1 cellular context compared by ENCODE assay signal in genomic region chr2:3518496-3519254, GRCh38.
TF ChIP-seq lines count a peak whose summit lies in the region.

No MANE protein-coding gene starts in this region.

TF ChIP-seq in H1, 55 proteins besides CTCF, POLR2A, EP300 and RAD21:
- TF ChIP-seq BRCA1 (IDR thresholded peaks at IDR 0.05; ENCODE audit: low read depth, low read length) (no peak), GABPA (IDR thresholded peaks at IDR 0.05; ENCODE audit: borderline replicate concordance, insufficient read depth, low read length) (no peak), CBX5 (IDR thresholded peaks at IDR 0.05; ENCODE audit: low read depth, low read length) (no peak), MAX (IDR thresholded peaks at IDR 0.05) (no peak), CTBP2 (IDR thresholded peaks at IDR 0.05; ENCODE audit: borderline replicate concordance, insufficient read depth, insufficient read length, low read length) (no peak), SP2 (IDR thresholded peaks at IDR 0.05; ENCODE audit: low read length) (no peak), NANOG (IDR thresholded peaks at IDR 0.05; ENCODE audit: insufficient read depth, low read depth, low read length, poor library complexity, severe bottlenecking) (no peak), HDAC2 (IDR thresholded peaks at IDR 0.05; ENCODE audit: borderline replicate concordance in 1 of 2, low read depth in 2 of 2, low read length in 2 of 2) (no peak), POU5F1 (IDR thresholded peaks at IDR 0.05; ENCODE audit: low read depth, low read length) (no peak), BCL11A (IDR thresholded peaks at IDR 0.05; ENCODE audit: low read depth in 2 of 2, low read length in 2 of 2) (no peak), FOSL1 (IDR thresholded peaks at IDR 0.05; ENCODE audit: insufficient read depth, low read depth, low read length) (no peak), JUN (IDR thresholded peaks at IDR 0.05; ENCODE audit: low read depth, low read length) (no peak), SP4 (IDR thresholded peaks at IDR 0.05; ENCODE audit: low read length) (peak; percentile 99), EGR1 (IDR thresholded peaks at IDR 0.05; ENCODE audit: borderline replicate concordance, low read depth, low read length) (no peak), SRF (IDR thresholded peaks at IDR 0.05; ENCODE audit: low read depth, low read length) (no peak), CHD1 (IDR thresholded peaks at IDR 0.05; ENCODE audit: low read depth, low read length) (no peak), YY1 (IDR thresholded peaks at IDR 0.05; ENCODE audit: low read depth, low read length) (no peak), CEBPB (IDR thresholded peaks at IDR 0.05; ENCODE audit: low read depth, low read length) (no peak), SP1 (IDR thresholded peaks at IDR 0.05; ENCODE audit: low read depth, low read length) (0 out of 2 replicates have a peak, but pooled peaks have one; percentile 9), ATF3 (IDR thresholded peaks at IDR 0.05; ENCODE audit: insufficient read depth, low read depth, low read length) (peak; percentile 78; the same call in 1 of the 2 replicates), SUZ12 (IDR thresholded peaks at IDR 0.05; ENCODE audit: low read length) (no peak), TAF7 (optimal IDR thresholded peaks at IDR 0.05; ENCODE audit: borderline replicate concordance, low read depth, low read length) (no peak), SAP30 (IDR thresholded peaks at IDR 0.05; ENCODE audit: insufficient read depth, insufficient replicate concordance, low read length) (peak; percentile 24), CBX8 (IDR thresholded peaks at IDR 0.05; ENCODE audit: borderline replicate concordance, low read depth, low read length) (no peak), CHD7 (IDR thresholded peaks at IDR 0.05; ENCODE audit: insufficient replicate concordance, low read length) (no peak), BACH1 (IDR thresholded peaks at IDR 0.05; ENCODE audit: low read length) (peak; percentile 42), KDM4A (IDR thresholded peaks at IDR 0.05; ENCODE audit: low read depth, low read length, severe bottlenecking) (peak; percentile 57), GTF2F1 (IDR thresholded peaks at IDR 0.05; ENCODE audit: borderline replicate concordance, low read depth, low read length) (no peak), CHD2 (IDR thresholded peaks at IDR 0.05; ENCODE audit: low read length) (no peak), E2F6 (IDR thresholded peaks at IDR 0.05) (no peak), SIRT6 (IDR thresholded peaks at IDR 0.05; ENCODE audit: low read length) (no peak), NRF1 (IDR thresholded peaks at IDR 0.05; ENCODE audit: low read depth, low read length) (peak; percentile 99), USF2 (IDR thresholded peaks at IDR 0.05; ENCODE audit: low read length) (no peak), TBP (IDR thresholded peaks at IDR 0.05; ENCODE audit: low read depth, low read length) (peak; percentile 7; the same call in 1 of the 2 replicates), KDM5A (IDR thresholded peaks at IDR 0.05; ENCODE audit: low read length) (no peak), ATF2 (IDR thresholded peaks at IDR 0.05; ENCODE audit: low read length) (no peak), KDM1A (IDR thresholded peaks at IDR 0.05; ENCODE audit: borderline replicate concordance, low read length) (no peak), TAF1 (IDR thresholded peaks at IDR 0.05; ENCODE audit: low read depth, low read length) (0 out of 2 replicates have a peak, but pooled peaks have one; percentile 47), EZH2 (IDR thresholded peaks at IDR 0.05; ENCODE audit: low read depth, low read length, severe bottlenecking) (no peak), HDAC6 (IDR thresholded peaks at IDR 0.05; ENCODE audit: low read depth, low read length) (no peak), RBBP5 (IDR thresholded peaks at IDR 0.05; ENCODE audit: borderline replicate concordance, low read depth, low read length) (0 out of 2 replicates have a peak, but pooled peaks have one; percentile 11), ZNF274 (IDR thresholded peaks at IDR 0.05; ENCODE audit: borderline replicate concordance, extremely low read depth, low read length) (no peak), CREB1 (IDR thresholded peaks at IDR 0.05) (no peak), SIN3A (conservative IDR thresholded peaks at IDR 0.05 in 1 of 2, IDR thresholded peaks at IDR 0.05 in 1 of 2; ENCODE audit: low read depth in 1 of 2, low read length in 2 of 2) (0 out of 4 replicates have a peak, but pooled peaks have one; percentile 37 to 58), TEAD4 (IDR thresholded peaks at IDR 0.05; ENCODE audit: low read depth, low read length) (no peak), SIX5 (IDR thresholded peaks at IDR 0.05; ENCODE audit: low read depth, low read length) (no peak), RFX5 (IDR thresholded peaks at IDR 0.05; ENCODE audit: borderline replicate concordance, low read depth, low read length) (no peak), TCF12 (IDR thresholded peaks at IDR 0.05; ENCODE audit: low read depth, low read length) (no peak), ASH2L (IDR thresholded peaks at IDR 0.05; ENCODE audit: low read length) (no peak), MAFK (IDR thresholded peaks at IDR 0.05; ENCODE audit: low read depth, low read length) (no peak), PHF8 (conservative IDR thresholded peaks at IDR 0.05; ENCODE audit: low read depth, low read length) (peak; percentile 55), JUND (IDR thresholded peaks at IDR 0.05; ENCODE audit: low read length) (no peak), RXRA (IDR thresholded peaks at IDR 0.05; ENCODE audit: insufficient read depth, low read depth, low read length) (no peak), POLR2AphosphoS5 (IDR thresholded peaks at IDR 0.05; ENCODE audit: low read depth, low read length) (peak; percentile 21; the same call in 1 of the 2 replicates), RNF2 (IDR thresholded peaks at IDR 0.05; ENCODE audit: borderline replicate concordance, low read depth, low read length, missing control alignments, poor library complexity, severe bottlenecking) (no peak)
TF ChIP-seq in H1: peak in this region for 13.
